ENCODE assay signal across 1 cellular context in the genomic region with DNA sequence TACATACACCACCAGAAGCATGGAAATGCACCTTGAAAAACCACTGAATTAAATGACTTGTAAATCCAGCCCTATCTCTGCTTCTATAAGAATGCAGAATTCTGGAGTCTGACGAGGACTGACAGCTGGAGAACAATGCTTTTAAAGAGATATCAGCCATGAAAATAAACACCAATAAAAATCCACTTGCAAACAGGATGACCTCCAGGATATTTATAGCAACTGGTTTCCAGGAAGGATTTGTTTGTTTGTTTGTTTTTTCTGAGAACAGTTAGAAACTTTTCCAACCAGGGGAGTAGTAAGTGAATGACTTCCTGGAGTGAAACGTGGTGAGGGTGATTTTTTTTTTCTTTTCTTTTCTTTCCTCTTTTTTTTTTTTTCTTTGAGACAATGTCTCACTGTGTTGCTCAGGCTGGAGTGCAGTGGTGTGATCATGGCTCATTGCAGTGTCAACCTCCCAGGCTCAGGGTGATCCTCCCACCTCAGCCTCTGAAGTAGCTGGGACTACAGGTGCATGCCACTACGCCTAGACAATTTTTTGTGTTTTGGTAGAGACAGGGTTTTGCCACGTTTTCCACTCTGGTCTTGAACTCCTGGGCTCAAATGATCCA.
A peak's percentile ranks its signal among the peaks of the same experiment; 100 is the strongest.
TF ChIP-seq lines count a peak whose summit lies in the region.

No MANE protein-coding gene starts in this region.

TF ChIP-seq in K562, 482 proteins besides CTCF, POLR2A, EP300 and RAD21:
- TF ChIP-seq, protein P1, sequence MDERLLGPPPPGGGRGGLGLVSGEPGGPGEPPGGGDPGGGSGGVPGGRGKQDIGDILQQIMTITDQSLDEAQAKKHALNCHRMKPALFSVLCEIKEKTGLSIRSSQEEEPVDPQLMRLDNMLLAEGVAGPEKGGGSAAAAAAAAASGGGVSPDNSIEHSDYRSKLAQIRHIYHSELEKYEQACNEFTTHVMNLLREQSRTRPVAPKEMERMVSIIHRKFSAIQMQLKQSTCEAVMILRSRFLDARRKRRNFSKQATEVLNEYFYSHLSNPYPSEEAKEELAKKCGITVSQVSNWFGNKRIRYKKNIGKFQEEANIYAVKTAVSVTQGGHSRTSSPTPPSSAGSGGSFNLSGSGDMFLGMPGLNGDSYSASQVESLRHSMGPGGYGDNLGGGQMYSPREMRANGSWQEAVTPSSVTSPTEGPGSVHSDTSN (CRISPR knock-in tag; IDR thresholded peaks at IDR 0.05; ENCODE audit: low read depth) = no peak
- TF ChIP-seq, protein P1 (tag; conservative IDR thresholded peaks at IDR 0.05; ENCODE audit: low read depth) = no peak
- TF ChIP-seq, protein P2, sequence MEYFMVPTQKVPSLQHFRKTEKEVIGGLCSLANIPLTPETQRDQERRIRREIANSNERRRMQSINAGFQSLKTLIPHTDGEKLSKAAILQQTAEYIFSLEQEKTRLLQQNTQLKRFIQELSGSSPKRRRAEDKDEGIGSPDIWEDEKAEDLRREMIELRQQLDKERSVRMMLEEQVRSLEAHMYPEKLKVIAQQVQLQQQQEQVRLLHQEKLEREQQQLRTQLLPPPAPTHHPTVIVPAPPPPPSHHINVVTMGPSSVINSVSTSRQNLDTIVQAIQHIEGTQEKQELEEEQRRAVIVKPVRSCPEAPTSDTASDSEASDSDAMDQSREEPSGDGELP (CRISPR knock-in tag; IDR thresholded peaks at IDR 0.05; ENCODE audit: borderline replicate concordance) = no peak
- TF ChIP-seq, protein P3, sequence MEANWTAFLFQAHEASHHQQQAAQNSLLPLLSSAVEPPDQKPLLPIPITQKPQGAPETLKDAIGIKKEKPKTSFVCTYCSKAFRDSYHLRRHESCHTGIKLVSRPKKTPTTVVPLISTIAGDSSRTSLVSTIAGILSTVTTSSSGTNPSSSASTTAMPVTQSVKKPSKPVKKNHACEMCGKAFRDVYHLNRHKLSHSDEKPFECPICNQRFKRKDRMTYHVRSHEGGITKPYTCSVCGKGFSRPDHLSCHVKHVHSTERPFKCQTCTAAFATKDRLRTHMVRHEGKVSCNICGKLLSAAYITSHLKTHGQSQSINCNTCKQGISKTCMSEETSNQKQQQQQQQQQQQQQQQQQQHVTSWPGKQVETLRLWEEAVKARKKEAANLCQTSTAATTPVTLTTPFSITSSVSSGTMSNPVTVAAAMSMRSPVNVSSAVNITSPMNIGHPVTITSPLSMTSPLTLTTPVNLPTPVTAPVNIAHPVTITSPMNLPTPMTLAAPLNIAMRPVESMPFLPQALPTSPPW (CRISPR knock-in tag; IDR thresholded peaks at IDR 0.05) = no peak
- TF ChIP-seq FOXP1 (CRISPR knock-in tag; IDR thresholded peaks at IDR 0.05) (no peak), TAF9B (IDR thresholded peaks at IDR 0.05; ENCODE audit: partially characterized antibody) (no peak), SOX6 (IDR thresholded peaks at IDR 0.05) (0 out of 2 replicates have a peak, but pooled peaks have one; percentile 13)
- TF ChIP-seq, protein P4, sequence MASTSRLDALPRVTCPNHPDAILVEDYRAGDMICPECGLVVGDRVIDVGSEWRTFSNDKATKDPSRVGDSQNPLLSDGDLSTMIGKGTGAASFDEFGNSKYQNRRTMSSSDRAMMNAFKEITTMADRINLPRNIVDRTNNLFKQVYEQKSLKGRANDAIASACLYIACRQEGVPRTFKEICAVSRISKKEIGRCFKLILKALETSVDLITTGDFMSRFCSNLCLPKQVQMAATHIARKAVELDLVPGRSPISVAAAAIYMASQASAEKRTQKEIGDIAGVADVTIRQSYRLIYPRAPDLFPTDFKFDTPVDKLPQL (IDR thresholded peaks at IDR 0.05; ENCODE audit: extremely low read depth, insufficient read length) = no peak
- TF ChIP-seq, protein P5, sequence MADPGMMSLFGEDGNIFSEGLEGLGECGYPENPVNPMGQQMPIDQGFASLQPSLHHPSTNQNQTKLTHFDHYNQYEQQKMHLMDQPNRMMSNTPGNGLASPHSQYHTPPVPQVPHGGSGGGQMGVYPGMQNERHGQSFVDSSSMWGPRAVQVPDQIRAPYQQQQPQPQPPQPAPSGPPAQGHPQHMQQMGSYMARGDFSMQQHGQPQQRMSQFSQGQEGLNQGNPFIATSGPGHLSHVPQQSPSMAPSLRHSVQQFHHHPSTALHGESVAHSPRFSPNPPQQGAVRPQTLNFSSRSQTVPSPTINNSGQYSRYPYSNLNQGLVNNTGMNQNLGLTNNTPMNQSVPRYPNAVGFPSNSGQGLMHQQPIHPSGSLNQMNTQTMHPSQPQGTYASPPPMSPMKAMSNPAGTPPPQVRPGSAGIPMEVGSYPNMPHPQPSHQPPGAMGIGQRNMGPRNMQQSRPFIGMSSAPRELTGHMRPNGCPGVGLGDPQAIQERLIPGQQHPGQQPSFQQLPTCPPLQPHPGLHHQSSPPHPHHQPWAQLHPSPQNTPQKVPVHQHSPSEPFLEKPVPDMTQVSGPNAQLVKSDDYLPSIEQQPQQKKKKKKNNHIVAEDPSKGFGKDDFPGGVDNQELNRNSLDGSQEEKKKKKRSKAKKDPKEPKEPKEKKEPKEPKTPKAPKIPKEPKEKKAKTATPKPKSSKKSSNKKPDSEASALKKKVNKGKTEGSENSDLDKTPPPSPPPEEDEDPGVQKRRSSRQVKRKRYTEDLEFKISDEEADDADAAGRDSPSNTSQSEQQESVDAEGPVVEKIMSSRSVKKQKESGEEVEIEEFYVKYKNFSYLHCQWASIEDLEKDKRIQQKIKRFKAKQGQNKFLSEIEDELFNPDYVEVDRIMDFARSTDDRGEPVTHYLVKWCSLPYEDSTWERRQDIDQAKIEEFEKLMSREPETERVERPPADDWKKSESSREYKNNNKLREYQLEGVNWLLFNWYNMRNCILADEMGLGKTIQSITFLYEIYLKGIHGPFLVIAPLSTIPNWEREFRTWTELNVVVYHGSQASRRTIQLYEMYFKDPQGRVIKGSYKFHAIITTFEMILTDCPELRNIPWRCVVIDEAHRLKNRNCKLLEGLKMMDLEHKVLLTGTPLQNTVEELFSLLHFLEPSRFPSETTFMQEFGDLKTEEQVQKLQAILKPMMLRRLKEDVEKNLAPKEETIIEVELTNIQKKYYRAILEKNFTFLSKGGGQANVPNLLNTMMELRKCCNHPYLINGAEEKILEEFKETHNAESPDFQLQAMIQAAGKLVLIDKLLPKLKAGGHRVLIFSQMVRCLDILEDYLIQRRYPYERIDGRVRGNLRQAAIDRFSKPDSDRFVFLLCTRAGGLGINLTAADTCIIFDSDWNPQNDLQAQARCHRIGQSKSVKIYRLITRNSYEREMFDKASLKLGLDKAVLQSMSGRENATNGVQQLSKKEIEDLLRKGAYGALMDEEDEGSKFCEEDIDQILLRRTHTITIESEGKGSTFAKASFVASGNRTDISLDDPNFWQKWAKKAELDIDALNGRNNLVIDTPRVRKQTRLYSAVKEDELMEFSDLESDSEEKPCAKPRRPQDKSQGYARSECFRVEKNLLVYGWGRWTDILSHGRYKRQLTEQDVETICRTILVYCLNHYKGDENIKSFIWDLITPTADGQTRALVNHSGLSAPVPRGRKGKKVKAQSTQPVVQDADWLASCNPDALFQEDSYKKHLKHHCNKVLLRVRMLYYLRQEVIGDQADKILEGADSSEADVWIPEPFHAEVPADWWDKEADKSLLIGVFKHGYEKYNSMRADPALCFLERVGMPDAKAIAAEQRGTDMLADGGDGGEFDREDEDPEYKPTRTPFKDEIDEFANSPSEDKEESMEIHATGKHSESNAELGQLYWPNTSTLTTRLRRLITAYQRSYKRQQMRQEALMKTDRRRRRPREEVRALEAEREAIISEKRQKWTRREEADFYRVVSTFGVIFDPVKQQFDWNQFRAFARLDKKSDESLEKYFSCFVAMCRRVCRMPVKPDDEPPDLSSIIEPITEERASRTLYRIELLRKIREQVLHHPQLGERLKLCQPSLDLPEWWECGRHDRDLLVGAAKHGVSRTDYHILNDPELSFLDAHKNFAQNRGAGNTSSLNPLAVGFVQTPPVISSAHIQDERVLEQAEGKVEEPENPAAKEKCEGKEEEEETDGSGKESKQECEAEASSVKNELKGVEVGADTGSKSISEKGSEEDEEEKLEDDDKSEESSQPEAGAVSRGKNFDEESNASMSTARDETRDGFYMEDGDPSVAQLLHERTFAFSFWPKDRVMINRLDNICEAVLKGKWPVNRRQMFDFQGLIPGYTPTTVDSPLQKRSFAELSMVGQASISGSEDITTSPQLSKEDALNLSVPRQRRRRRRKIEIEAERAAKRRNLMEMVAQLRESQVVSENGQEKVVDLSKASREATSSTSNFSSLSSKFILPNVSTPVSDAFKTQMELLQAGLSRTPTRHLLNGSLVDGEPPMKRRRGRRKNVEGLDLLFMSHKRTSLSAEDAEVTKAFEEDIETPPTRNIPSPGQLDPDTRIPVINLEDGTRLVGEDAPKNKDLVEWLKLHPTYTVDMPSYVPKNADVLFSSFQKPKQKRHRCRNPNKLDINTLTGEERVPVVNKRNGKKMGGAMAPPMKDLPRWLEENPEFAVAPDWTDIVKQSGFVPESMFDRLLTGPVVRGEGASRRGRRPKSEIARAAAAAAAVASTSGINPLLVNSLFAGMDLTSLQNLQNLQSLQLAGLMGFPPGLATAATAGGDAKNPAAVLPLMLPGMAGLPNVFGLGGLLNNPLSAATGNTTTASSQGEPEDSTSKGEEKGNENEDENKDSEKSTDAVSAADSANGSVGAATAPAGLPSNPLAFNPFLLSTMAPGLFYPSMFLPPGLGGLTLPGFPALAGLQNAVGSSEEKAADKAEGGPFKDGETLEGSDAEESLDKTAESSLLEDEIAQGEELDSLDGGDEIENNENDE (IDR thresholded peaks at IDR 0.05; ENCODE audit: low read depth, low read length) = no peak
